In genomic region chr2:191661099-191661681, GRCh38 we compare ENCODE assay signal across 25 cellular contexts. TPM values are rescaled to one million over a fixed set of nuclear protein-coding genes. Genes with fewer than 3 reads are reported as not detected.
DNase-seq lines count a peak whose midpoint lies in the region; ATAC-seq and TF ChIP-seq lines count a peak whose summit lies in the region.
"Had no signal": no experiment of that assay in that cellular context is flagged by ENCODE, and none has a peak within 500 bp of the region (broad histone marks: within the 10 kb centered on the region; RNA-seq: fewer than 3 reads in every experiment).

No MANE protein-coding gene starts in this region.

- H3K27ac Mint-ChIP-seq in HFFc6 (peak overlapping the region; percentile 47; the same call in 1 of the 2 replicates), natural killer cell (peak overlapping the region; percentile 73 to 79)
- H3K27ac Mint-ChIP-seq: activated CD8-positive, alpha-beta T cell treated with anti-CD3 and anti-CD28 coated beads, Interleukin-2, amount 10 ng/mL, durations not matched to agents 7 days and 5 days; H9 had no signal

- H3K27ac ChIP-seq in colonic mucosa, result no peak overlapping the region
- H3K27ac ChIP-seq in foreskin keratinocyte, result no peak overlapping the region
- H3K27ac ChIP-seq: C4-2B, left lung, prostate gland, testis had no signal

- no peaks in the 10 kb centered on the region for H3K27me3 Mint-ChIP-seq in HFFc6 (ENCODE audit: insufficient read depth)
- no peaks in the 10 kb centered on the region for H3K27me3 Mint-ChIP-seq in natural killer cell (ENCODE audit: low read depth in 2 of 2)
- H3K27me3 Mint-ChIP-seq: central memory CD8-positive, alpha-beta T cell had no signal

- intact Hi-C loops in natural killer cell (cut with micrococcal nuclease) (loop anchor here (2.0 kb wide), 1 partner anchor 16 kb away; no protein-coding TSS in a partner anchor), colonic mucosa (cut with DNase I) (no loop called here)

- peaks cover 66% of the 10 kb centered on the region for H3K4me1 Mint-ChIP-seq in HFFc6 (ENCODE audit: low read depth)
- peaks cover 14 to 15% of the 10 kb centered on the region in 2 donors for H3K4me1 Mint-ChIP-seq in natural killer cell
- H3K4me1 Mint-ChIP-seq: central memory CD8-positive, alpha-beta T cell had no signal

- H3K9ac ChIP-seq in colonic mucosa (ENCODE audit: low read depth in 2 of 2, low read length in 2 of 2), result no peak overlapping the region

- no peaks in the 10 kb centered on the region for H3K9me3 ChIP-seq in colonic mucosa
- H3K9me3 ChIP-seq: left lung, prostate gland, testis had no signal

- DNase-seq in HFFc6, result no peak
- peak; percentile 39 for DNase-seq in MV-4-11 (lab: John Stamatoyannopoulos, UW)
- DNase-seq in natural killer cell, result no peak
- DNase-seq in colonic mucosa, result no peak
- no peak for DNase-seq in foreskin keratinocyte
- DNase-seq in foreskin melanocyte, result no peak
- DNase-seq: activated CD4-positive, alpha-beta T cell treated with anti-CD3 and anti-CD28 coated beads for 1 hour; activated CD8-positive, alpha-beta T cell treated with anti-CD3 and anti-CD28 coated beads, Interleukin-2, amount 10 ng/mL, durations not matched to agents 7 days and 5 days; activated effector memory CD4-positive, alpha-beta T cell treated with anti-CD3 and anti-CD28 coated beads, Interleukin-2, amount 50 U/mL, for 16 hours; activated T-cell treated with anti-CD3 and anti-CD28 coated beads for 4 hours; DMS79; GF-D8; H9; left lung; mesendoderm; NCI-H2029 treated with DMSO at 0.1 percent for 48 hours; NCI-H526 treated with DMSO at 0.1 percent for 48 hours; stimulated activated CD4-positive, alpha-beta T cell treated with anti-CD3 and anti-CD28 coated beads, Interleukin-15, amount 100 ng/mL, for 24 hours; stimulated activated naive CD4-positive, alpha-beta T cell; T-helper 2 cell; testis had no signal

- peak; percentile 66 for ATAC-seq in GM18520 (IDR thresholded peaks at IDR 0.05; ENCODE audit: unreplicated experiment)
- ATAC-seq in natural killer cell, result peak; percentile 62 to 78 (median 62)
- no peak for ATAC-seq in foreskin keratinocyte
- ATAC-seq: activated CD8-positive, alpha-beta T cell treated with anti-CD3 and anti-CD28 coated beads, Interleukin-2, amount 10 ng/mL, durations not matched to agents 7 days and 5 days; left lung had no signal

- H3K36me3 Mint-ChIP-seq in HFFc6 (ENCODE audit: low read depth), result peaks cover 12% of the 10 kb centered on the region
- no peaks in the 10 kb centered on the region for H3K36me3 Mint-ChIP-seq in natural killer cell

- no peak overlapping the region for H3K4me3 Mint-ChIP-seq in HFFc6
- H3K4me3 Mint-ChIP-seq in natural killer cell, result peak overlapping the region; percentile 21
- H3K4me3 Mint-ChIP-seq: activated CD8-positive, alpha-beta T cell treated with anti-CD3 and anti-CD28 coated beads, Interleukin-2, amount 10 ng/mL, durations not matched to agents 7 days and 5 days; central memory CD8-positive, alpha-beta T cell; H9 had no signal

- no peaks in the 10 kb centered on the region for H3K4me1 ChIP-seq in colonic mucosa
- H3K4me1 ChIP-seq in foreskin keratinocyte, result peaks cover 15% of the 10 kb centered on the region
- H3K4me1 ChIP-seq: prostate gland, testis had no signal

- H3K9me3 Mint-ChIP-seq in HFFc6 (no peaks in the 10 kb centered on the region), natural killer cell (no peaks in the 10 kb centered on the region)
- H3K9me3 Mint-ChIP-seq: central memory CD8-positive, alpha-beta T cell had no signal

- TF ChIP-seq CTCF in HFFc6 (IDR thresholded peaks at IDR 0.05), result no peak
- TF ChIP-seq CTCF in natural killer cell (IDR thresholded peaks at IDR 0.05), result no peak
- TF ChIP-seq CTCF in colonic mucosa (IDR thresholded peaks at IDR 0.05), result no peak
- TF ChIP-seq CTCF in foreskin keratinocyte (conservative IDR thresholded peaks at IDR 0.05), result no peak

- H3K4me3 ChIP-seq in colonic mucosa, result no peak overlapping the region
- H3K4me3 ChIP-seq: left lung, prostate gland, testis had no signal

- H3K36me3 ChIP-seq in colonic mucosa, result no peaks in the 10 kb centered on the region
- H3K36me3 ChIP-seq: left lung, prostate gland had no signal

- no peaks in the 10 kb centered on the region for H3K27me3 ChIP-seq in colonic mucosa
- H3K27me3 ChIP-seq in foreskin keratinocyte, result no peaks in the 10 kb centered on the region
- H3K27me3 ChIP-seq: left lung, testis had no signal

RNA-seq across cellular contexts. Expression of gene NABP1, which starts 16.7 kb away (rescaled TPM):
- 100 to 1,000 TPM in 5 of 6 experiments, 10 to 100 TPM in 1; 95.9 to 121 (median 109) TPM for total RNA-seq in HFFc6 (2021; fragmentation: NEBNext Ultra II Directional; extraction: Animal tissue kit (Norgen Biotek cat#: 25700))
- total RNA-seq in natural killer cell (10 to 100 TPM; 44.5 to 52.2 (median 45.7) TPM), colonic mucosa (10 to 100 TPM; 10.1 to 15.9 TPM), foreskin keratinocyte (31.3 and 36.6 TPM in 2 replicates)
- polyA plus RNA-seq in foreskin keratinocyte, result 12.4 and 16.8 TPM in 2 replicates
